22 cellular contexts compared by ENCODE assay signal in the genomic region with DNA sequence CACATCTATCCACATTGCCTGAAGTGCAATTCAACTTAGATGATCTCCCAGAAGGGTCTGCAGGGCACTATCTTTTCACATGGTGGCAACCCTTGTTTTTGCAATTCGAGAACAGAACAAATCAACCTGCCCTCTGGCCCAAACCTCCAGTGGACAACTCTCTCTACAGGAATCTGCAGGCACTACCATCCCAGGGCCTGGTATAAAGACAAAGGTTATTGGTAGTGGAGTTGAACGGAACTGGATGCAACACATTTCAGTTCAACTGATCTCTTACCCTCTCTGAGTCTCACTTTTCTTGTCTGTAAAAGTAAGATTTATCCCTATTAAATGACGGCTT.
"Had no signal": no experiment of that assay in that cellular context is flagged by ENCODE, and none has a peak within 500 bp of the region (broad histone marks: within the 10 kb centered on the region; RNA-seq: fewer than 3 reads in every experiment).

No MANE protein-coding gene starts in this region.

- H2AFZ ChIP-seq: neural progenitor cell had no signal

- H3K27me3 ChIP-seq: foreskin keratinocyte, neural progenitor cell, testis, upper lobe of left lung had no signal

- H3K4me3 Mint-ChIP-seq: activated CD4-positive, alpha-beta memory T cell treated with anti-CD3 and anti-CD28 coated beads for 36 hours; activated CD4-positive, alpha-beta T cell treated with anti-CD3 and anti-CD28 coated beads for 36 hours; activated naive CD8-positive, alpha-beta T cell; effector memory CD8-positive, alpha-beta T cell; immature natural killer cell; naive B cell; neural progenitor cell; stimulated activated naive CD8-positive, alpha-beta T cell treated with anti-CD3 and anti-CD28 coated beads, Interleukin-15, Interleukin-2, amounts not matched to agents 100 ng/mL and 50 ng/mL, for 24 hours; T-helper 1 cell treated with Interleukin-12 subunit alpha and Interleukin-12 subunit beta and Interleukin-4 antibody, amounts not matched to agents 30 μg/mL and 1 μg/mL, for 36 hours had no signal

- H3K36me3 ChIP-seq: neural progenitor cell, upper lobe of left lung had no signal

- H3K4me2 ChIP-seq: neural progenitor cell had no signal

- H3K4me3 ChIP-seq: mucosa of descending colon, neural progenitor cell, psoas muscle, skin epidermis, testis, upper lobe of left lung had no signal

- H3K9ac ChIP-seq: neural progenitor cell had no signal

- H3K36me3 Mint-ChIP-seq: activated CD4-positive, alpha-beta memory T cell treated with anti-CD3 and anti-CD28 coated beads for 36 hours; activated naive CD8-positive, alpha-beta T cell; immature natural killer cell; naive B cell; neural progenitor cell had no signal

- DNase-seq: activated CD4-positive, alpha-beta memory T cell treated with anti-CD3 and anti-CD28 coated beads for 36 hours; activated CD4-positive, alpha-beta T cell treated with anti-CD3 and anti-CD28 coated beads for 36 hours; activated T-cell treated with anti-CD3 and anti-CD28 coated beads for 4 hours; amniotic stem cell; effector memory CD8-positive, alpha-beta T cell; foreskin keratinocyte; hypothalamus; immature natural killer cell; left ventricle myocardium superior; mucosa of descending colon; naive B cell; psoas muscle; right cardiac atrium; stimulated activated CD4-positive, alpha-beta T cell treated with anti-CD3 and anti-CD28 coated beads, Interleukin-15, amount 100 ng/mL, for 24 hours; stimulated activated CD4-positive, alpha-beta T cell treated with anti-CD3 and anti-CD28 coated beads, Interleukin-2, amount 100 ng/mL, for 48 hours; testis; upper lobe of left lung had no signal

- H3K27ac ChIP-seq: foreskin keratinocyte, neural progenitor cell, psoas muscle, skin epidermis, testis, upper lobe of left lung had no signal

- H3K27me3 Mint-ChIP-seq: activated CD4-positive, alpha-beta T cell treated with anti-CD3 and anti-CD28 coated beads for 36 hours; activated naive CD8-positive, alpha-beta T cell; effector memory CD8-positive, alpha-beta T cell; stimulated activated naive CD8-positive, alpha-beta T cell treated with anti-CD3 and anti-CD28 coated beads, Interleukin-15, Interleukin-2, amounts not matched to agents 100 ng/mL and 50 ng/mL, for 24 hours had no signal

- H3K27ac Mint-ChIP-seq: activated CD4-positive, alpha-beta memory T cell treated with anti-CD3 and anti-CD28 coated beads for 36 hours; activated CD4-positive, alpha-beta T cell treated with anti-CD3 and anti-CD28 coated beads for 36 hours; activated naive CD8-positive, alpha-beta T cell; effector memory CD8-positive, alpha-beta T cell; immature natural killer cell; naive B cell; neural progenitor cell; stimulated activated naive CD8-positive, alpha-beta T cell treated with anti-CD3 and anti-CD28 coated beads, Interleukin-15, Interleukin-2, amounts not matched to agents 100 ng/mL and 50 ng/mL, for 24 hours; T-helper 1 cell treated with Interleukin-12 subunit alpha and Interleukin-12 subunit beta and Interleukin-4 antibody, amounts not matched to agents 30 μg/mL and 1 μg/mL, for 36 hours had no signal

- H3K4me1 ChIP-seq: foreskin keratinocyte, psoas muscle, testis, upper lobe of left lung had no signal

- ATAC-seq: activated CD4-positive, alpha-beta T cell treated with anti-CD3 and anti-CD28 coated beads for 36 hours; effector memory CD8-positive, alpha-beta T cell; foreskin keratinocyte; left ventricle myocardium superior; mucosa of descending colon; psoas muscle; right cardiac atrium had no signal

- H3K9me3 ChIP-seq: mucosa of descending colon, psoas muscle, testis, upper lobe of left lung had no signal

- H3K4me1 Mint-ChIP-seq: activated CD4-positive, alpha-beta T cell treated with anti-CD3 and anti-CD28 coated beads for 36 hours; immature natural killer cell; naive B cell had no signal

- H3K9me3 Mint-ChIP-seq: activated CD4-positive, alpha-beta memory T cell treated with anti-CD3 and anti-CD28 coated beads for 36 hours; stimulated activated naive CD8-positive, alpha-beta T cell treated with anti-CD3 and anti-CD28 coated beads, Interleukin-15, Interleukin-2, amounts not matched to agents 100 ng/mL and 50 ng/mL, for 24 hours; T-helper 1 cell treated with Interleukin-12 subunit alpha and Interleukin-12 subunit beta and Interleukin-4 antibody, amounts not matched to agents 30 μg/mL and 1 μg/mL, for 36 hours had no signal
